22 cellular contexts compared by ENCODE assay signal in genomic region chr11:10703544-10703943, GRCh38. TPM values are rescaled to one million over a fixed set of nuclear protein-coding genes. Genes with fewer than 3 reads are reported as not detected.
"Had no signal": no experiment of that assay in that cellular context is flagged by ENCODE, and none has a peak within 500 bp of the region (broad histone marks: within the 10 kb centered on the region; RNA-seq: fewer than 3 reads in every experiment).

No MANE protein-coding gene starts in this region.

- H2AFZ ChIP-seq: parathyroid adenoma had no signal

- H3K9ac ChIP-seq: parathyroid adenoma had no signal

- H3K27ac Mint-ChIP-seq: memory B cell; naive thymus-derived CD4-positive, alpha-beta T cell; nephron progenitor cell; progenitor cell of endocrine pancreas had no signal

- H3K4me3 Mint-ChIP-seq: memory B cell; naive thymus-derived CD4-positive, alpha-beta T cell; nephron progenitor cell had no signal

- H3K27ac ChIP-seq: coronary artery, esophagus muscularis mucosa, neutrophil, parathyroid adenoma, stomach, thyroid gland had no signal

- DNase-seq: dermis blood vessel endothelial cell; effector memory CD4-positive, alpha-beta T cell; head of caudate nucleus; naive thymus-derived CD4-positive, alpha-beta T cell; nephron progenitor cell; stimulated activated CD4-positive, alpha-beta T cell treated with anti-CD3 and anti-CD28 coated beads, Interleukin-15, amount 100 ng/mL, for 24 hours; stimulated activated CD4-positive, alpha-beta T cell treated with anti-CD3 and anti-CD28 coated beads, Interleukin-4, amount 100 ng/mL, for 1 hour; stimulated activated CD8-positive, alpha-beta memory T cell treated with anti-CD3 and anti-CD28 coated beads, Interleukin-4, amount 100 ng/mL, for 48 hours; stimulated activated naive CD4-positive, alpha-beta T cell treated with Interleukin-2 at 50 U/mL for 16 hours; stomach; thyroid gland; trophoblast cell had no signal

- H3K36me3 ChIP-seq: esophagus muscularis mucosa, neutrophil, stomach, thyroid gland had no signal

- H3K79me2 ChIP-seq: parathyroid adenoma had no signal

- H3K4me3 ChIP-seq: coronary artery, esophagus muscularis mucosa, lung, stomach, thyroid gland had no signal

- H3K27me3 ChIP-seq: esophagus muscularis mucosa, neutrophil, stomach, thyroid gland had no signal

- H3K4me1 ChIP-seq: stomach, thyroid gland had no signal

- H3K27me3 Mint-ChIP-seq: progenitor cell of endocrine pancreas had no signal

- H3K9me3 ChIP-seq: esophagus muscularis mucosa, neutrophil, stomach, thyroid gland had no signal

- H3K9me3 Mint-ChIP-seq: memory B cell had no signal

- ATAC-seq: left lobe of liver; naive thymus-derived CD4-positive, alpha-beta T cell; sciatic nerve had no signal

- H3K4me1 Mint-ChIP-seq: memory B cell; naive thymus-derived CD4-positive, alpha-beta T cell had no signal

RNA-seq across cellular contexts. Expression of gene IRAG1, which starts 10.0 kb away (rescaled TPM):
- total RNA-seq: epithelial cell of proximal tubule had no signal
- polyA plus RNA-seq: naive thymus-derived CD4-positive, alpha-beta T cell had no signal
